In the genomic region with DNA sequence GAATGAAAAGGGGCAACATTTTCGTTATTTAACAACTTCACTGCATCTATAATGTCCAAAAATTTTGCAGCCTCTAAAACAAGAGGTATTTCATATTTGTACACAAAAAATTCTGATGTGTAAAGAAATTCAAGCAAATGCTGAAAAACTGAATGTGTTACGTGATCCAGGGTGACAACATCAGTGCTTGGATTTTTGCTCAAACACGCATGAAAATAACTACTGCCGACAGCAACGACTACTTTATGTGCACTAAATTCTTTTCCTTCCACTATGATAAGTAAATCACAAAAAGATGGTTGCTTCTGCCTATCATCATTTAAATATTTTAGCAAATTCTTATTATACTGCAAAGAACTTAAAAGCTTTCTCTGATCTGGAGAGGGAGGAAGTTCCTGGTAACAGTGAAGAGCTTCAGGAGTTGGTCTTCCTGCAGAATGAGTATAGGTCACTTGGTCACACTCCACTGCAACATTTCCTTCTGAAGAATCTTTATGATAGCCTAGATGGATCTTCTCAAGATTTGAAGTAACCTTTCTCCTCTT, we compare ENCODE assay signal across 8 cellular contexts. TPM values are rescaled to one million over a fixed set of nuclear protein-coding genes. Genes with fewer than 3 reads are reported as not detected.
DNase-seq lines count a peak whose midpoint lies in the region; ATAC-seq and TF ChIP-seq lines count a peak whose summit lies in the region.

No MANE protein-coding gene starts in this region.

- H3K36me3 Mint-ChIP-seq in nephron (ENCODE audit: low read depth), result peaks cover 11% of the 10 kb centered on the region

- DNase-seq in DMS79 treated with DMSO at 0.1 percent for 48 hours (lab: John Stamatoyannopoulos, UW), result peak; percentile 69
- no peak for DNase-seq in MG63
- peak; percentile 63 for DNase-seq in cerebellar cortex (ENCODE audit: low spot score)
- DNase-seq in GM10248 (ENCODE audit: extremely low spot score), result no peak
- DNase-seq in SIG-M5 (lab: John Stamatoyannopoulos, UW), result no peak

- no peaks in the 10 kb centered on the region for H3K27me3 ChIP-seq in MG63

- no peaks in the 10 kb centered on the region for H3K27me3 Mint-ChIP-seq in nephron (ENCODE audit: low read depth)

- TF ChIP-seq CTCF in nephron (IDR thresholded peaks at IDR 0.05; ENCODE audit: unreplicated experiment in 3 of 3), result no peak
- no peak for TF ChIP-seq CTCF in GM10248 (IDR thresholded peaks at IDR 0.05; ENCODE audit: control extremely low read depth, extremely low read depth, low read depth, missing control alignments)

- no peaks in the 10 kb centered on the region; the same call in 1 of the 2 replicates for H3K9me3 ChIP-seq in MG63

- peaks cover 6% of the 10 kb centered on the region; the same call in 1 of the 2 replicates for H3K36me3 ChIP-seq in MG63

- H3K4me1 Mint-ChIP-seq in nephron, result peaks cover 64% of the 10 kb centered on the region

- H3K27ac Mint-ChIP-seq in nephron, result peak overlapping the region; percentile 97 to 99 (median 99)

- CTCF ChIA-PET in GM10248 (lab: Yijun Ruan, JAX), result no interaction called here

- H3K4me3 ChIP-seq in MG63, result peak overlapping the region; percentile 91

- H3K4me3 Mint-ChIP-seq in nephron, result peak overlapping the region; percentile 95 to 97 (median 97)

- ATAC-seq in GM19324 (IDR thresholded peaks at IDR 0.05; ENCODE audit: low FRiP score, unreplicated experiment), result no peak
- ATAC-seq in GM21576 (IDR thresholded peaks at IDR 0.05; ENCODE audit: unreplicated experiment), result no peak

- POLR2A ChIA-PET in GM10248 (lab: Yijun Ruan, JAX), result no interaction called here

- no peaks in the 10 kb centered on the region for H3K9me3 Mint-ChIP-seq in nephron

RNA-seq across cellular contexts. Expression of a gene that starts 1.1 kb away (rescaled TPM):
- 4.6 and 5.1 TPM in 2 replicates for total RNA-seq in MG63 (2014; rRNA removed; shearing (Covaris generic); ENCODE audit: low replicate concordance)

RNA-seq across cellular contexts. Expression of a gene that starts 53.5 kb away (rescaled TPM):
- 18.7 and 36.6 TPM in 2 replicates for total RNA-seq in MG63 (2014; rRNA removed; shearing (Covaris generic); ENCODE audit: low replicate concordance)

Comparison
In these comparisons a context has a peak if more than half of its experiments do, and no peak if none do; other contexts are left out.
1. DNase-seq: peak in DMS79 treated with DMSO at 0.1 percent for 48 hours (single experiment) and cerebellar cortex (single experiment); none in MG63 (single experiment), GM10248 (single experiment) and SIG-M5 (single experiment).